In the genomic region with DNA sequence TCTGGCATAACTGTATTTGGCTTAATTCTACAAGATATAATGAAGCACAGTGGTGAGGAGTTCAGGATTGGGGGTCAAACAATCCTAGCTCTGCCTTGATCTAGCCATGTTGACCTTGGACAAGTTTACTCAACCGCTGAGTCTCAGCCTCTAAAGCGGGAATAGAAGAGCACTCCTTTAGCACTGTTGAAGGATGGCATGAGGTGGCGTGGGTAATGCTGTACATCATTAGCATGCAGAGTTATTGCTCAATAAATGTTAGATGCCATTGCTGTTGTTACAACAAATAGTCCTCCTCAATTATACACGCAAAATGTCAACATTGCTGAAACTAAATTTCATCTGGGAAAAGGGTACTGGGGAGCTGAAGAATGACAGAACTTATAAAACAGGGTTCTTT, we compare ENCODE assay signal across 23 cellular contexts.
A peak's percentile ranks its signal among the peaks of the same experiment; 100 is the strongest.
DNase-seq lines count a peak whose midpoint lies in the region; ATAC-seq, FAIRE-seq and TF ChIP-seq lines count a peak whose summit lies in the region.
"Had no signal": no experiment of that assay in that cellular context is flagged by ENCODE, and none has a peak within 500 bp of the region (broad histone marks: within the 10 kb centered on the region; RNA-seq: fewer than 3 reads in every experiment).

No MANE protein-coding gene starts in this region.

- BruUV-seq in mammary epithelial cell (replicated peaks; lab: Mats Ljungman, UMichigan), result no TSS peak

- H3K4me1 Mint-ChIP-seq in mesothelial cell of epicardium, result peaks cover 6% of the 10 kb centered on the region
- H3K4me1 Mint-ChIP-seq: central memory CD8-positive, alpha-beta T cell had no signal

- no peak for TF ChIP-seq POLR2A in A549 (IDR thresholded peaks at IDR 0.05; ENCODE audit: low read length)
- TF ChIP-seq POLR2A in gastroesophageal sphincter (IDR thresholded peaks at IDR 0.05), result no peak

- H2AFZ ChIP-seq in mammary epithelial cell (ENCODE audit: low read depth, low read length), result no peak overlapping the region

- H3K27ac ChIP-seq in A549 (peak overlapping the region; percentile 95 to 99), mammary epithelial cell (ENCODE audit: insufficient read depth, low read depth, low read length) (peak overlapping the region; percentile 85), gastroesophageal sphincter (no peak overlapping the region)
- H3K27ac ChIP-seq: right lobe of liver had no signal

- H3K9me3 Mint-ChIP-seq in mesothelial cell of epicardium, result peaks cover 4% of the 10 kb centered on the region
- H3K9me3 Mint-ChIP-seq: CD4-positive, alpha-beta T cell; central memory CD8-positive, alpha-beta T cell had no signal

- WGBS in A549 (ENCODE audit: missing lambda C conversion rate), result 96% methylated on average over 4 of the region's 4 CpGs
- 95% methylated on average over 4 of the region's 4 CpGs for WGBS in mammary epithelial cell (ENCODE audit: low coverage, missing lambda C conversion rate)
- WGBS in gastroesophageal sphincter (ENCODE audit: low coverage in 1 of 2), 2 donors, result 86 to 100% methylated on average over 1 to 4 of the region's 4 CpGs

- H3K27me3 ChIP-seq in mammary epithelial cell (ENCODE audit: insufficient read depth, low read length) (no peaks in the 10 kb centered on the region), gastroesophageal sphincter (no peaks in the 10 kb centered on the region)
- H3K27me3 ChIP-seq: right lobe of liver, stomach had no signal

- H3K27me3 Mint-ChIP-seq in mesothelial cell of epicardium (ENCODE audit: low read depth), result no peaks in the 10 kb centered on the region
- H3K27me3 Mint-ChIP-seq: type B pancreatic cell had no signal

- TF ChIP-seq CTCF in A549 (IDR thresholded peaks at IDR 0.05) (no peak), mammary epithelial cell (conservative IDR thresholded peaks at IDR 0.05 in 1 of 2, IDR thresholded peaks at IDR 0.05 in 1 of 2; ENCODE audit: extremely low read depth in 1 of 2, insufficient read depth in 1 of 2, low read depth in 1 of 2, low read length in 2 of 2) (no peak), mesothelial cell of epicardium (IDR thresholded peaks at IDR 0.05; ENCODE audit: unreplicated experiment) (no peak), gastroesophageal sphincter (IDR thresholded peaks at IDR 0.05) (no peak)

- no peak overlapping the region for H3K9ac ChIP-seq in mammary epithelial cell (ENCODE audit: insufficient read depth, low read length)

- H3K4me2 ChIP-seq in A549 (peak overlapping the region; percentile 63; the same call in 2 of the 3 replicates), mammary epithelial cell (ENCODE audit: insufficient read depth, low read depth, low read length) (no peak overlapping the region)

- H3K36me3 Mint-ChIP-seq in mesothelial cell of epicardium, result peaks cover 4% of the 10 kb centered on the region

- H3K4me3 Mint-ChIP-seq in mesothelial cell of epicardium, result no peak overlapping the region
- H3K4me3 Mint-ChIP-seq: CD4-positive, alpha-beta T cell; central memory CD8-positive, alpha-beta T cell; T-helper 2 cell treated with Interferon-gamma antibody and Interleukin-4, amounts not matched to agents 5 μg/mL and 100 μg/mL, for 36 hours; type B pancreatic cell had no signal

- no peaks in the 10 kb centered on the region for H3K36me3 ChIP-seq in mammary epithelial cell (ENCODE audit: insufficient read depth, low read length)
- no peaks in the 10 kb centered on the region for H3K36me3 ChIP-seq in gastroesophageal sphincter
- H3K36me3 ChIP-seq: right lobe of liver, stomach had no signal

- TF ChIP-seq RAD21 in A549 (conservative IDR thresholded peaks at IDR 0.05 in 1 of 2, IDR thresholded peaks at IDR 0.05 in 1 of 2), result no peak

- peak overlapping the region; percentile 56 for H3K27ac Mint-ChIP-seq in mesothelial cell of epicardium
- H3K27ac Mint-ChIP-seq: CD4-positive, alpha-beta T cell; T-helper 2 cell treated with Interferon-gamma antibody and Interleukin-4, amounts not matched to agents 5 μg/mL and 100 μg/mL, for 36 hours; type B pancreatic cell had no signal

- no peak for FAIRE-seq in A549 (lab: Jason Lieb, UNC)
- FAIRE-seq: H54 had no signal

- POLR2A ChIA-PET in A549 (lab: Yijun Ruan, JAX), result no interaction called here

- intact Hi-C loops in mammary epithelial cell (cut with micrococcal nuclease), result no loop called here

- H3K4me1 ChIP-seq in A549, result peaks cover 62% of the 10 kb centered on the region
- peaks cover 27% of the 10 kb centered on the region for H3K4me1 ChIP-seq in mammary epithelial cell (ENCODE audit: insufficient read depth, low read length)
- peaks cover 7 to 78% (median 17%) of the 10 kb centered on the region in 3 donors for H3K4me1 ChIP-seq in gastroesophageal sphincter

- DNase-seq in A549 (ENCODE audit: low read depth in 1 of 2, low spot score in 1 of 2) (peak in 1 of 2 experiments; percentile 9), M059J (ENCODE audit: low read depth) (peak; percentile 60), mammary epithelial cell (no peak), mesothelial cell of epicardium (ENCODE audit: low spot score in 2 of 2, unreplicated experiment in 2 of 2) (no peak), islet precursor cell (no peak), HuH-7 (ENCODE audit: low spot score) (no peak)
- DNase-seq: ACHN; activated CD4-positive, CD25-positive, alpha-beta regulatory T cell; activated CD8-positive, alpha-beta memory T cell treated with anti-CD3 and anti-CD28 coated beads for 24 hours; CD4-positive, alpha-beta T cell; DMS79 treated with DMSO at 0.1 percent for 48 hours; effector CD8-positive, alpha-beta T cell; NCI-H2081 treated with DMSO at 0.1 percent for 48 hours; NCI-H524 treated with DMSO at 0.1 percent for 48 hours; occipital lobe; right lobe of liver; stomach had no signal

- peaks cover 65% of the 10 kb centered on the region for H3K79me2 ChIP-seq in mammary epithelial cell (ENCODE audit: insufficient read depth, low read length)

- no peak overlapping the region for H3K4me3 ChIP-seq in A549
- no peak overlapping the region for H3K4me3 ChIP-seq in mammary epithelial cell (replicated peaks in 1 of 3; ENCODE audit: insufficient read depth in 1 of 3, low read depth in 2 of 3, low read length in 3 of 3)
- no peak overlapping the region for H3K4me3 ChIP-seq in gastroesophageal sphincter
- H3K4me3 ChIP-seq: right lobe of liver, stomach had no signal

- no peaks in the 10 kb centered on the region for H4K20me1 ChIP-seq in mammary epithelial cell (ENCODE audit: insufficient read depth, low read length)

- dilution Hi-C loops in mammary epithelial cell (cut with HindIII; ENCODE audit: low sequenced_read_pairs), result no loop called here

- CTCF ChIA-PET in A549 (lab: Yijun Ruan, JAX), result interaction anchor here (1.1 kb wide), 1 partner anchor 26 kb away, joined by 3 read pairs; no protein-coding TSS in a partner anchor
- CTCF ChIA-PET in mammary epithelial cell (lab: Charles Lee; ENCODE audit: low non-redundant PET), result no interaction called here

- H3K9me3 ChIP-seq in A549, result no peaks in the 10 kb centered on the region
- no peaks in the 10 kb centered on the region for H3K9me3 ChIP-seq in mammary epithelial cell (replicated peaks; ENCODE audit: insufficient read depth, low read length)
- H3K9me3 ChIP-seq in gastroesophageal sphincter, result no peaks in the 10 kb centered on the region
- H3K9me3 ChIP-seq: right lobe of liver, stomach had no signal

- no peak for ATAC-seq in A549
- no peak for ATAC-seq in gastroesophageal sphincter
- no peak for ATAC-seq in HG03457 (IDR thresholded peaks at IDR 0.05; ENCODE audit: unreplicated experiment)

- TF ChIP-seq EP300 in A549 (IDR thresholded peaks at IDR 0.05) (no peak), gastroesophageal sphincter (IDR thresholded peaks at IDR 0.05) (no peak)

- in situ Hi-C loops in mammary epithelial cell (cut with MboI; ENCODE audit: low sequenced_read_pairs in 2 of 2), result no loop called here

TF ChIP-seq in A549, 52 proteins besides CTCF, POLR2A, EP300 and RAD21:
- 0 out of 4 replicates have a peak, but pooled peaks of 1 of the 2 experiments have one; percentile 38 for TF ChIP-seq CEBPB (IDR thresholded peaks at IDR 0.05)
- TF ChIP-seq, protein P1, sequence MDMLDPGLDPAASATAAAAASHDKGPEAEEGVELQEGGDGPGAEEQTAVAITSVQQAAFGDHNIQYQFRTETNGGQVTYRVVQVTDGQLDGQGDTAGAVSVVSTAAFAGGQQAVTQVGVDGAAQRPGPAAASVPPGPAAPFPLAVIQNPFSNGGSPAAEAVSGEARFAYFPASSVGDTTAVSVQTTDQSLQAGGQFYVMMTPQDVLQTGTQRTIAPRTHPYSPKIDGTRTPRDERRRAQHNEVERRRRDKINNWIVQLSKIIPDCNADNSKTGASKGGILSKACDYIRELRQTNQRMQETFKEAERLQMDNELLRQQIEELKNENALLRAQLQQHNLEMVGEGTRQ (IDR thresholded peaks at IDR 0.05), result no peak
- TF ChIP-seq, protein P2, sequence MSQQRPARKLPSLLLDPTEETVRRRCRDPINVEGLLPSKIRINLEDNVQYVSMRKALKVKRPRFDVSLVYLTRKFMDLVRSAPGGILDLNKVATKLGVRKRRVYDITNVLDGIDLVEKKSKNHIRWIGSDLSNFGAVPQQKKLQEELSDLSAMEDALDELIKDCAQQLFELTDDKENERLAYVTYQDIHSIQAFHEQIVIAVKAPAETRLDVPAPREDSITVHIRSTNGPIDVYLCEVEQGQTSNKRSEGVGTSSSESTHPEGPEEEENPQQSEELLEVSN (IDR thresholded peaks at IDR 0.05; ENCODE audit: borderline replicate concordance, low read depth), result 0 out of 2 replicates have a peak, but pooled peaks have one; percentile 23

Comparison
In these comparisons a context has a peak if more than half of its experiments do, and no peak if none do; other contexts are left out.
1. H3K27ac ChIP-seq: peak in A549 (2 of 2) and mammary epithelial cell (single experiment); none in gastroesophageal sphincter (0 of 4).